1 cellular context compared by ENCODE assay signal in genomic region chr10:34006471-34006870, GRCh38.
TF ChIP-seq lines count a peak whose summit lies in the region.

No MANE protein-coding gene starts in this region.

TF ChIP-seq in HepG2, 621 proteins besides CTCF, POLR2A, EP300 and RAD21 (continued from another document):
- TF ChIP-seq ZNF512B (CRISPR knock-in tag; IDR thresholded peaks at IDR 0.05; ENCODE audit: borderline replicate concordance), result no peak
- TF ChIP-seq ZNF589 (CRISPR knock-in tag; conservative IDR thresholded peaks at IDR 0.05), result no peak
- peak; percentile 40; the same call in 1 of the 2 replicates for TF ChIP-seq TCF7 (IDR thresholded peaks at IDR 0.05; ENCODE audit: low read depth)
- TF ChIP-seq HDAC6 (IDR thresholded peaks at IDR 0.05; ENCODE audit: low read depth, low read length), result no peak
- TF ChIP-seq FOSL2 (CRISPR knock-in tag; IDR thresholded peaks at IDR 0.05), result 0 out of 2 replicates have a peak, but pooled peaks have one; percentile 5
- no peak for TF ChIP-seq TEAD2 (CRISPR knock-in tag; IDR thresholded peaks at IDR 0.05)
- TF ChIP-seq TCF7L2 (IDR thresholded peaks at IDR 0.05; ENCODE audit: low read depth, low read length), result no peak
